ENCODE assay signal across 8 cellular contexts in the genomic region with DNA sequence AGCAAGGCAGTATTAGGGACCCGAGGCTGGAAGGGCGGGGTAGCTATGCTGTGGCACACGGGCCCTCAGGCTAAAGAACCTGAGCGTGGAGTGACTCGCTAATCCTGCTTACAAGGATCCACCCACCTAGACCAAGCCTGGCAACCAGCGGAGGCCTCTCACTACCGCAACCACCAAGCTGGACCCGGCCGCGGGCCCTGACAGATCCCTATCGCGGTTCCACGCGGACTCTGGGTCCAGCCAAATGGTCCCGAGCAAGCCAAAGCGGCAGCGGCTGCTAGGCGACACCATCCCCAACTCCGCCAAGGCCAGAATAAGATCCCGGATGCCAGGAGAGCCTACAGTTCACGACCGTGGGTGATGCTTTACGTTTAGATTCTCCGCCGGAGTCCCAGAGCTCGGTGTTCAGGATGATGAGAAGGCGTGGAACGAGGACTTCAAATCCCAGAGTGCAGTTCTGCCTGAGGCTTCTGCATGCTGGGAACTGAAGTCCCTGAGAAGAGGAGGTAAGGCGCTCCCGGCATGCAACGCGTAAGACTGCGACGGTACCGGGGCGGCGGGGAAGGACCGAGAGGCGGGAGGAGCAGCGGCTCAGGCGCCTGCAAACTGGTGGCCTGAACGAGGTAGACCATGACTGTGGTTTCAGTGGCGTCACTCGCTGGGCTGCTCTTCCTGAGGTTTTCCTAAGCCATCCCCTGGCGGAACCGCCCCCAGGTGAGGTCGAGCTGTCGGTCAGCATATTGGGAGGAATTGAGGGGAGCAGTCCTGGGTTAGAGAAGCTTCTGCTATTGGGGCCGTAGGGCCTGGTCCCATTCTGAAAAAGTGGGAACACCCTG. TPM values are rescaled to one million over a fixed set of nuclear protein-coding genes. Genes with fewer than 3 reads are reported as not detected.
DNase-seq lines count a peak whose midpoint lies in the region; ATAC-seq, FAIRE-seq and TF ChIP-seq lines count a peak whose summit lies in the region.

A gene with protein sequence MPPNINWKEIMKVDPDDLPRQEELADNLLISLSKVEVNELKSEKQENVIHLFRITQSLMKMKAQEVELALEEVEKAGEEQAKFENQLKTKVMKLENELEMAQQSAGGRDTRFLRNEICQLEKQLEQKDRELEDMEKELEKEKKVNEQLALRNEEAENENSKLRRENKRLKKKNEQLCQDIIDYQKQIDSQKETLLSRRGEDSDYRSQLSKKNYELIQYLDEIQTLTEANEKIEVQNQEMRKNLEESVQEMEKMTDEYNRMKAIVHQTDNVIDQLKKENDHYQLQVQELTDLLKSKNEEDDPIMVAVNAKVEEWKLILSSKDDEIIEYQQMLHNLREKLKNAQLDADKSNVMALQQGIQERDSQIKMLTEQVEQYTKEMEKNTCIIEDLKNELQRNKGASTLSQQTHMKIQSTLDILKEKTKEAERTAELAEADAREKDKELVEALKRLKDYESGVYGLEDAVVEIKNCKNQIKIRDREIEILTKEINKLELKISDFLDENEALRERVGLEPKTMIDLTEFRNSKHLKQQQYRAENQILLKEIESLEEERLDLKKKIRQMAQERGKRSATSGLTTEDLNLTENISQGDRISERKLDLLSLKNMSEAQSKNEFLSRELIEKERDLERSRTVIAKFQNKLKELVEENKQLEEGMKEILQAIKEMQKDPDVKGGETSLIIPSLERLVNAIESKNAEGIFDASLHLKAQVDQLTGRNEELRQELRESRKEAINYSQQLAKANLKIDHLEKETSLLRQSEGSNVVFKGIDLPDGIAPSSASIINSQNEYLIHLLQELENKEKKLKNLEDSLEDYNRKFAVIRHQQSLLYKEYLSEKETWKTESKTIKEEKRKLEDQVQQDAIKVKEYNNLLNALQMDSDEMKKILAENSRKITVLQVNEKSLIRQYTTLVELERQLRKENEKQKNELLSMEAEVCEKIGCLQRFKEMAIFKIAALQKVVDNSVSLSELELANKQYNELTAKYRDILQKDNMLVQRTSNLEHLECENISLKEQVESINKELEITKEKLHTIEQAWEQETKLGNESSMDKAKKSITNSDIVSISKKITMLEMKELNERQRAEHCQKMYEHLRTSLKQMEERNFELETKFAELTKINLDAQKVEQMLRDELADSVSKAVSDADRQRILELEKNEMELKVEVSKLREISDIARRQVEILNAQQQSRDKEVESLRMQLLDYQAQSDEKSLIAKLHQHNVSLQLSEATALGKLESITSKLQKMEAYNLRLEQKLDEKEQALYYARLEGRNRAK (N-terminal part only) (minus strand): TSS at position 315 of the 836 bp plus-strand sequence. CDS start 781 bp downstream, outside the sequence.
A gene (plus strand): TSS at position 534 of the 836 bp plus-strand sequence. CDS start 6,009 bp downstream, outside the sequence.

- H3K4me3 ChIP-seq in small intestine (ENCODE audit: low read depth in 1 of 2, low read length in 2 of 2): peak within 1 kb of the TSS; percentile 51 to 79

- H3K27ac ChIP-seq in caudate nucleus (ENCODE audit: low read depth, low read length) (peak within 1 kb of the TSS; percentile 77), small intestine (ENCODE audit: low read depth in 1 of 2, low read length in 1 of 2) (peak within 1 kb of the TSS; percentile 86)

- WGBS in small intestine, 3 donors: 0% methylated on average over 49 of the region's 49 CpGs

- H3K9me3 ChIP-seq in small intestine (ENCODE audit: control insufficient read depth, low read depth): no peaks in the 10 kb centered on the region

- H3K27ac Mint-ChIP-seq in WTC11: peak within 1 kb of the TSS; percentile 89

- H3K27me3 Mint-ChIP-seq in WTC11 (ENCODE audit: low read depth): no peaks in the 10 kb centered on the region; the same call in 1 of the 2 replicates

- in situ Hi-C loops in GM18951 (cut with MboI; ENCODE audit: low sequenced_read_pairs, unreplicated experiment): no loop called here

- H3K4me1 ChIP-seq in small intestine (ENCODE audit: control insufficient read depth in 2 of 2, insufficient read depth in 1 of 2, low read depth in 1 of 2, low read length in 1 of 2): peaks cover 2 to 6% of the 10 kb centered on the region in 2 donors

- DNase-seq in AG08396 (ENCODE audit: low spot score): peak; percentile 90
- DNase-seq in NCI-H2227 treated with DMSO at 0.1 percent for 48 hours (lab: John Stamatoyannopoulos, UW): peak; percentile 99
- DNase-seq in WTC11 (ENCODE audit: low spot score): peak; percentile 93
- peak; percentile 85 to 100 (median 98) for DNase-seq in caudate nucleus (lab: John Stamatoyannopoulos, UW)
- peak; percentile 90 for DNase-seq in iPS-NIHi7 (ENCODE audit: extremely low spot score)
- DNase-seq in small intestine: peak; percentile 100

- peak within 1 kb of the TSS; percentile 92 for H3K4me3 Mint-ChIP-seq in WTC11

- POLR2A ChIA-PET in WTC11 (lab: Charles Lee): interaction anchor here (0.7 kb wide), 1 partner anchor 436 kb away, joined by 3 read pairs; no protein-coding TSS in a partner anchor

- H3K9me3 Mint-ChIP-seq in WTC11: no peaks in the 10 kb centered on the region

- ATAC-seq in HG03175 (IDR thresholded peaks at IDR 0.05; ENCODE audit: unreplicated experiment): peak; percentile 93
- ATAC-seq in WTC11: peak; percentile 95

- peaks cover 0 to 3% of the 10 kb centered on the region in 2 donors for H3K36me3 ChIP-seq in small intestine (ENCODE audit: control insufficient read depth in 2 of 2, insufficient read depth in 2 of 2, low read length in 2 of 2)

- CTCF ChIA-PET in WTC11 (lab: Charles Lee): interaction anchor here (0.6 to 1.2 kb wide), 2 partner anchors 251 to 436 kb away, joined by 3 to 7 read pairs; no protein-coding TSS in a partner anchor

- TF ChIP-seq POLR2A in GM18951 (IDR thresholded peaks at IDR 0.05; ENCODE audit: extremely low read depth, insufficient read depth, insufficient read length): peak; percentile 70

- no peak for TF ChIP-seq CTCF in WTC11 (IDR thresholded peaks at IDR 0.05)

- H3K36me3 Mint-ChIP-seq in WTC11: no peaks in the 10 kb centered on the region; the same call in 1 of the 2 replicates

- peaks cover 35% of the 10 kb centered on the region for H3K4me1 Mint-ChIP-seq in WTC11

- H3K27me3 ChIP-seq in small intestine (ENCODE audit: control insufficient read depth in 2 of 2, insufficient read depth in 2 of 2, low read length in 2 of 2): no peaks in the 10 kb centered on the region

- FAIRE-seq in small intestine (lab: Jason Lieb, UNC): peak; percentile 92

TF ChIP-seq in WTC11, 78 proteins besides CTCF, POLR2A, EP300 and RAD21 (continues in another document):
- TF ChIP-seq, protein P1, sequence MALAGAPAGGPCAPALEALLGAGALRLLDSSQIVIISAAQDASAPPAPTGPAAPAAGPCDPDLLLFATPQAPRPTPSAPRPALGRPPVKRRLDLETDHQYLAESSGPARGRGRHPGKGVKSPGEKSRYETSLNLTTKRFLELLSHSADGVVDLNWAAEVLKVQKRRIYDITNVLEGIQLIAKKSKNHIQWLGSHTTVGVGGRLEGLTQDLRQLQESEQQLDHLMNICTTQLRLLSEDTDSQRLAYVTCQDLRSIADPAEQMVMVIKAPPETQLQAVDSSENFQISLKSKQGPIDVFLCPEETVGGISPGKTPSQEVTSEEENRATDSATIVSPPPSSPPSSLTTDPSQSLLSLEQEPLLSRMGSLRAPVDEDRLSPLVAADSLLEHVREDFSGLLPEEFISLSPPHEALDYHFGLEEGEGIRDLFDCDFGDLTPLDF (CRISPR knock-in tag; IDR thresholded peaks at IDR 0.05): no peak
- TF ChIP-seq, protein P2, sequence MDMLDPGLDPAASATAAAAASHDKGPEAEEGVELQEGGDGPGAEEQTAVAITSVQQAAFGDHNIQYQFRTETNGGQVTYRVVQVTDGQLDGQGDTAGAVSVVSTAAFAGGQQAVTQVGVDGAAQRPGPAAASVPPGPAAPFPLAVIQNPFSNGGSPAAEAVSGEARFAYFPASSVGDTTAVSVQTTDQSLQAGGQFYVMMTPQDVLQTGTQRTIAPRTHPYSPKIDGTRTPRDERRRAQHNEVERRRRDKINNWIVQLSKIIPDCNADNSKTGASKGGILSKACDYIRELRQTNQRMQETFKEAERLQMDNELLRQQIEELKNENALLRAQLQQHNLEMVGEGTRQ (CRISPR knock-in tag; IDR thresholded peaks at IDR 0.05): peak; percentile 42; the same call in 1 of the 2 replicates
- TF ChIP-seq, protein P3, sequence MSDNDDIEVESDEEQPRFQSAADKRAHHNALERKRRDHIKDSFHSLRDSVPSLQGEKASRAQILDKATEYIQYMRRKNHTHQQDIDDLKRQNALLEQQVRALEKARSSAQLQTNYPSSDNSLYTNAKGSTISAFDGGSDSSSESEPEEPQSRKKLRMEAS (CRISPR knock-in tag; IDR thresholded peaks at IDR 0.05): peak; percentile 70
- TF ChIP-seq NFE2L1 (CRISPR knock-in tag; IDR thresholded peaks at IDR 0.05): no peak
- TF ChIP-seq, protein P4, sequence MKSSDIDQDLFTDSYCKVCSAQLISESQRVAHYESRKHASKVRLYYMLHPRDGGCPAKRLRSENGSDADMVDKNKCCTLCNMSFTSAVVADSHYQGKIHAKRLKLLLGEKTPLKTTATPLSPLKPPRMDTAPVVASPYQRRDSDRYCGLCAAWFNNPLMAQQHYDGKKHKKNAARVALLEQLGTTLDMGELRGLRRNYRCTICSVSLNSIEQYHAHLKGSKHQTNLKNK (CRISPR knock-in tag; IDR thresholded peaks at IDR 0.05): no peak
- no peak for TF ChIP-seq ATF1 (CRISPR knock-in tag; IDR thresholded peaks at IDR 0.05)
- 0 out of 2 replicates have a peak, but pooled peaks have one; percentile 21 for TF ChIP-seq ZNF232 (CRISPR knock-in tag; IDR thresholded peaks at IDR 0.05)
- TF ChIP-seq FOXK1 (CRISPR knock-in tag; IDR thresholded peaks at IDR 0.05): peak; percentile 36; the same call in 1 of the 2 replicates
- TF ChIP-seq GRHL2 (CRISPR knock-in tag; IDR thresholded peaks at IDR 0.05; ENCODE audit: insufficient replicate concordance, severe bottlenecking): no peak
- TF ChIP-seq, protein P5, sequence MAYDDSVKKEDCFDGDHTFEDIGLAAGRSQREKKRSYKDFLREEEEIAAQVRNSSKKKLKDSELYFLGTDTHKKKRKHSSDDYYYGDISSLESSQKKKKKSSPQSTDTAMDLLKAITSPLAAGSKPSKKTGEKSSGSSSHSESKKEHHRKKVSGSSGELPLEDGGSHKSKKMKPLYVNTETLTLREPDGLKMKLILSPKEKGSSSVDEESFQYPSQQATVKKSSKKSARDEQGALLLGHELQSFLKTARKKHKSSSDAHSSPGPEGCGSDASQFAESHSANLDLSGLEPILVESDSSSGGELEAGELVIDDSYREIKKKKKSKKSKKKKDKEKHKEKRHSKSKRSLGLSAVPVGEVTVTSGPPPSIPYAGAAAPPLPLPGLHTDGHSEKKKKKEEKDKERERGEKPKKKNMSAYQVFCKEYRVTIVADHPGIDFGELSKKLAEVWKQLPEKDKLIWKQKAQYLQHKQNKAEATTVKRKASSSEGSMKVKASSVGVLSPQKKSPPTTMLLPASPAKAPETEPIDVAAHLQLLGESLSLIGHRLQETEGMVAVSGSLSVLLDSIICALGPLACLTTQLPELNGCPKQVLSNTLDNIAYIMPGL (CRISPR knock-in tag; IDR thresholded peaks at IDR 0.05): 0 out of 2 replicates have a peak, but pooled peaks have one; percentile 40
- peak; percentile 100 for TF ChIP-seq ZNF121 (CRISPR knock-in tag; IDR thresholded peaks at IDR 0.05)

RNA-seq across cellular contexts. Expression of the first gene that starts in this region (rescaled TPM):
- 9.6 to 12.3 TPM (median 10.7 TPM) in 3 replicates for total RNA-seq in WTC11 (2021)
- polyA plus RNA-seq in small intestine: 1 to 10 TPM; 1.9 to 3.4 (median 3.4) TPM

RNA-seq across cellular contexts. Expression of the second gene that starts in this region (rescaled TPM):
- total RNA-seq in WTC11 (2021): 36.9 to 39.8 TPM (median 38.8 TPM) in 3 replicates
- polyA plus RNA-seq in small intestine: 1 to 10 TPM; 1.9 to 3.6 (median 2.9) TPM

Comparison
In these comparisons a context has a peak if more than half of its experiments do, and no peak if none do; other contexts are left out.
1. Peak in every context shown above with its lines: DNase-seq, ATAC-seq, H3K4me3 ChIP-seq and H3K27ac ChIP-seq.